ENCODE assay signal across 8 cellular contexts in genomic region chr4:30721353-30722091, GRCh38. TPM values are rescaled to one million over a fixed set of nuclear protein-coding genes. Genes with fewer than 3 reads are reported as not detected.
DNase-seq lines count a peak whose midpoint lies in the region; ATAC-seq and TF ChIP-seq lines count a peak whose summit lies in the region.

No MANE protein-coding gene starts in this region.

- intact Hi-C loops in sigmoid colon (cut with DNase I) = loop anchor here (5.0 to 10.0 kb wide), 3 partner anchors 146 to 373 kb away; no protein-coding TSS in a partner anchor

- H3K9me3 ChIP-seq in hepatocyte (ENCODE audit: low read depth) = no peaks in the 10 kb centered on the region
- no peaks in the 10 kb centered on the region for H3K9me3 ChIP-seq in sigmoid colon

- peaks cover 60% of the 10 kb centered on the region for H3K79me2 ChIP-seq in hepatocyte

- H3K4me2 ChIP-seq in hepatocyte = peak overlapping the region; percentile 95

- peaks cover 27% of the 10 kb centered on the region for H4K20me1 ChIP-seq in hepatocyte (ENCODE audit: insufficient read depth, poor library complexity, severe bottlenecking)

- peak overlapping the region; percentile 88 for H2AFZ ChIP-seq in hepatocyte

- no peaks in the 10 kb centered on the region for H3K9me2 ChIP-seq in hepatocyte (replicated peaks; ENCODE audit: insufficient read depth)

- peaks cover 61% of the 10 kb centered on the region for H3K27me3 Mint-ChIP-seq in activated T-cell treated with anti-CD3 and anti-CD28 coated beads, Interleukin-2, amount 50 U/mL, for 4 hours (ENCODE audit: low read depth)

- no peak overlapping the region for H3K4me3 Mint-ChIP-seq in activated T-cell treated with anti-CD3 and anti-CD28 coated beads, Interleukin-2, amount 50 U/mL, for 4 hours

- H3K36me3 ChIP-seq in hepatocyte (replicated peaks; ENCODE audit: insufficient read depth, low read depth) = no peaks in the 10 kb centered on the region
- no peaks in the 10 kb centered on the region for H3K36me3 ChIP-seq in sigmoid colon

- H3K4me1 ChIP-seq in hepatocyte (ENCODE audit: insufficient read depth) (no peaks in the 10 kb centered on the region), sigmoid colon (peaks cover 0 to 10% (median 2%) of the 10 kb centered on the region in 4 donors)

- peak; percentile 22 to 37 for DNase-seq in activated T-cell treated with anti-CD3 and anti-CD28 coated beads, Interleukin-2, amount 50 U/mL, for 48 hours
- no peak for DNase-seq in activated T-cell treated with anti-CD3 and anti-CD28 coated beads, Interleukin-2, amount 50 U/mL, for 4 hours
- DNase-seq in amniotic stem cell (lab: John Stamatoyannopoulos, UW) (peak; percentile 10), hepatocyte (ENCODE audit: low spot score) (peak; percentile 80), sigmoid colon (peak; percentile 72), HT-29 (ENCODE audit: low spot score) (no peak), cortex of kidney (lab: John Stamatoyannopoulos, UW) (no peak)

- H3K27ac ChIP-seq in hepatocyte (peak overlapping the region; percentile 34), sigmoid colon (peak overlapping the region; percentile 78 to 89 (median 84))

- under 1% methylated on average over 75 of the region's 86 CpGs for WGBS in hepatocyte (ENCODE audit: low lambda C conversion rate, missing lambda C conversion rate)
- WGBS in sigmoid colon, 2 donors = 2 to 3% methylated on average over 86 of the region's 86 CpGs

- H3K4me3 ChIP-seq in hepatocyte = peak overlapping the region; percentile 81
- peak overlapping the region; percentile 62 to 92 (median 80) for H3K4me3 ChIP-seq in sigmoid colon

- no peaks in the 10 kb centered on the region for H3K9me3 Mint-ChIP-seq in activated T-cell treated with anti-CD3 and anti-CD28 coated beads, Interleukin-2, amount 50 U/mL, for 4 hours

- peaks cover 30% of the 10 kb centered on the region for H3K4me1 Mint-ChIP-seq in activated T-cell treated with anti-CD3 and anti-CD28 coated beads, Interleukin-2, amount 50 U/mL, for 4 hours (ENCODE audit: low read depth)

- peak; percentile 31 for TF ChIP-seq CTCF in hepatocyte (IDR thresholded peaks at IDR 0.05; ENCODE audit: poor library complexity)
- TF ChIP-seq CTCF in sigmoid colon (IDR thresholded peaks at IDR 0.05) = peak in 1 of 4 experiments; percentile 47

- no peak for TF ChIP-seq POLR2A in sigmoid colon (IDR thresholded peaks at IDR 0.05)

- H3K36me3 Mint-ChIP-seq in activated T-cell treated with anti-CD3 and anti-CD28 coated beads, Interleukin-2, amount 50 U/mL, for 4 hours (ENCODE audit: insufficient read depth) = no peaks in the 10 kb centered on the region

- no peaks in the 10 kb centered on the region for H3K27me3 ChIP-seq in hepatocyte
- H3K27me3 ChIP-seq in sigmoid colon = peaks cover 0 to 5% (median 0%) of the 10 kb centered on the region in 3 donors

- no peak for ATAC-seq in activated T-cell treated with anti-CD3 and anti-CD28 coated beads, Interleukin-2, amount 50 U/mL, for 4 hours
- ATAC-seq in HG02840 (IDR thresholded peaks at IDR 0.05; ENCODE audit: low FRiP score, unreplicated experiment) = no peak

- no peak for TF ChIP-seq EP300 in sigmoid colon (IDR thresholded peaks at IDR 0.05)

RNA-seq across cellular contexts. Expression of gene PCDH7, which starts 1.4 kb away (rescaled TPM):
- total RNA-seq in activated T-cell treated with anti-CD3 and anti-CD28 coated beads, Interleukin-2, amount 50 U/mL, for 4 hours = under 1 TPM in 1 of 3 donors, not detected in 2; 0.08 TPM
- total RNA-seq in hepatocyte = 48.7 and 59.9 TPM in 2 replicates
- 34.0 and 37.2 TPM in 2 replicates for polyA plus RNA-seq in hepatocyte
- total RNA-seq in sigmoid colon = 100 to 1,000 TPM; 156 to 221 (median 196) TPM
- 1 to 10 TPM in 1 of 3 donors, under 1 TPM in 2; 0.60 to 4.6 (median 0.92) TPM for polyA plus RNA-seq in sigmoid colon
- 0.21 and 0.43 TPM in 2 replicates for total RNA-seq in HT-29 (2014; rRNA removed; shearing (Covaris generic))

Comparison
In these comparisons a context has a peak if more than half of its experiments do, and no peak if none do; other contexts are left out.
1. DNase-seq: peak in activated T-cell treated with anti-CD3 and anti-CD28 coated beads, Interleukin-2, amount 50 U/mL, for 48 hours (2 of 2), amniotic stem cell (single experiment), hepatocyte (single experiment) and sigmoid colon (single experiment); none in activated T-cell treated with anti-CD3 and anti-CD28 coated beads, Interleukin-2, amount 50 U/mL, for 4 hours (single experiment), HT-29 (single experiment) and cortex of kidney (single experiment).
2. RNA of gene PCDH7, which starts 1.4 kb away (total RNA-seq): 156 to 221 TPM in sigmoid colon and 48.7 to 59.9 TPM in hepatocyte; 0.21 to 0.43 TPM in HT-29 and 0.08 TPM in activated T-cell treated with anti-CD3 and anti-CD28 coated beads, Interleukin-2, amount 50 U/mL, for 4 hours; every median in the first group is over 10 times any median in the second.